1 cellular context compared by ENCODE assay signal in the genomic region with DNA sequence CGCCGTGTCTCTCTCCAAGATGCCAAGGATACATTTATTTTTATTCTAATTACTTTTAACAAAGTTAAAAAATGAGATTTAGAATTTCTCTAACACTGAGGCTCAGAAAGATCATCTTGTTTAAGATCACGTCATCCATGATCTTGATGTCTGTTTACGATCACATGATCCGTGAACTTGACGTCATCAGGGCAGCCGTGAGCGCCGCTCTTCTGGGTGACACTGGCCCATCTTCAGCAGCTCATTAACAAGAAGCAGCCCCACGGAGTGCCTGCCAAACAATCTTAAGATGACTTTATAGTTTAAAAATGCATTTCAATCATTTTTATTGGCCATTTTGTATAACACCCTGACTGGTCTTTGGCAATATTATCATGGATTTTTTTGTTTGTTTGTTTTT.
TF ChIP-seq lines count a peak whose summit lies in the region.

No MANE protein-coding gene starts in this region.

TF ChIP-seq in K562, 482 proteins besides CTCF, POLR2A, EP300 and RAD21 (continued from another document and continues in another):
- TF ChIP-seq, protein P1, sequence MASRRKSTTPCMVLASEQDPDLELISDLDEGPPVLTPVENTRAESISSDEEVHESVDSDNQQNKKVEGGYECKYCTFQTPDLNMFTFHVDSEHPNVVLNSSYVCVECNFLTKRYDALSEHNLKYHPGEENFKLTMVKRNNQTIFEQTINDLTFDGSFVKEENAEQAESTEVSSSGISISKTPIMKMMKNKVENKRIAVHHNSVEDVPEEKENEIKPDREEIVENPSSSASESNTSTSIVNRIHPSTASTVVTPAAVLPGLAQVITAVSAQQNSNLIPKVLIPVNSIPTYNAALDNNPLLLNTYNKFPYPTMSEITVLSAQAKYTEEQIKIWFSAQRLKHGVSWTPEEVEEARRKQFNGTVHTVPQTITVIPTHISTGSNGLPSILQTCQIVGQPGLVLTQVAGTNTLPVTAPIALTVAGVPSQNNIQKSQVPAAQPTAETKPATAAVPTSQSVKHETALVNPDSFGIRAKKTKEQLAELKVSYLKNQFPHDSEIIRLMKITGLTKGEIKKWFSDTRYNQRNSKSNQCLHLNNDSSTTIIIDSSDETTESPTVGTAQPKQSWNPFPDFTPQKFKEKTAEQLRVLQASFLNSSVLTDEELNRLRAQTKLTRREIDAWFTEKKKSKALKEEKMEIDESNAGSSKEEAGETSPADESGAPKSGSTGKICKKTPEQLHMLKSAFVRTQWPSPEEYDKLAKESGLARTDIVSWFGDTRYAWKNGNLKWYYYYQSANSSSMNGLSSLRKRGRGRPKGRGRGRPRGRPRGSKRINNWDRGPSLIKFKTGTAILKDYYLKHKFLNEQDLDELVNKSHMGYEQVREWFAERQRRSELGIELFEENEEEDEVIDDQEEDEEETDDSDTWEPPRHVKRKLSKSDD (conservative IDR thresholded peaks at IDR 0.05; ENCODE audit: low read length) = no peak
- TF ChIP-seq NKRF (IDR thresholded peaks at IDR 0.05; ENCODE audit: borderline replicate concordance) = no peak
- TF ChIP-seq, protein P2, sequence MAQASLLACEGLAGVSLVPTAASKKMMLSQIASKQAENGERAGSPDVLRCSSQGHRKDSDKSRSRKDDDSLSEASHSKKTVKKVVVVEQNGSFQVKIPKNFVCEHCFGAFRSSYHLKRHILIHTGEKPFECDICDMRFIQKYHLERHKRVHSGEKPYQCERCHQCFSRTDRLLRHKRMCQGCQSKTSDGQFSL (CRISPR knock-in tag; IDR thresholded peaks at IDR 0.05) = no peak
- TF ChIP-seq, protein P2 (tag; IDR thresholded peaks at IDR 0.05) = no peak
- no peak for TF ChIP-seq SOX6 (IDR thresholded peaks at IDR 0.05)
- no peak for TF ChIP-seq ZNF184 (CRISPR knock-in tag; IDR thresholded peaks at IDR 0.05)
- TF ChIP-seq MCM5 (IDR thresholded peaks at IDR 0.05; ENCODE audit: low read depth) = no peak
- no peak for TF ChIP-seq ZNF444 (CRISPR knock-in tag; IDR thresholded peaks at IDR 0.05)
- TF ChIP-seq CTCFL (IDR thresholded peaks at IDR 0.05; ENCODE audit: borderline replicate concordance, insufficient read depth, low read depth, low read length, poor library complexity, severe bottlenecking) = no peak
- no peak for TF ChIP-seq CBX2 (IDR thresholded peaks at IDR 0.05; ENCODE audit: insufficient read depth, low read length, poor library complexity, severe bottlenecking)
- no peak for TF ChIP-seq ARID3B (CRISPR knock-in tag; IDR thresholded peaks at IDR 0.05; ENCODE audit: borderline replicate concordance)
- no peak for TF ChIP-seq KDM4B (IDR thresholded peaks at IDR 0.05; ENCODE audit: borderline replicate concordance in 2 of 2, low read depth in 1 of 2)
- TF ChIP-seq STAT5B (CRISPR knock-in tag; IDR thresholded peaks at IDR 0.05) = no peak
- TF ChIP-seq ARID1B (IDR thresholded peaks at IDR 0.05) = no peak
- no peak for TF ChIP-seq SRSF1 (IDR thresholded peaks at IDR 0.05; ENCODE audit: low read depth, low read length)
- no peak for TF ChIP-seq ZNF583 (CRISPR knock-in tag; IDR thresholded peaks at IDR 0.05)
- TF ChIP-seq TEAD1 (CRISPR knock-in tag; IDR thresholded peaks at IDR 0.05) = no peak
- no peak for TF ChIP-seq ZNF12 (CRISPR knock-in tag; IDR thresholded peaks at IDR 0.05)
- no peak for TF ChIP-seq LEF1 (IDR thresholded peaks at IDR 0.05)
- TF ChIP-seq USF1 (CRISPR knock-in tag; IDR thresholded peaks at IDR 0.05) = peak; percentile 61
- TF ChIP-seq, protein P3, sequence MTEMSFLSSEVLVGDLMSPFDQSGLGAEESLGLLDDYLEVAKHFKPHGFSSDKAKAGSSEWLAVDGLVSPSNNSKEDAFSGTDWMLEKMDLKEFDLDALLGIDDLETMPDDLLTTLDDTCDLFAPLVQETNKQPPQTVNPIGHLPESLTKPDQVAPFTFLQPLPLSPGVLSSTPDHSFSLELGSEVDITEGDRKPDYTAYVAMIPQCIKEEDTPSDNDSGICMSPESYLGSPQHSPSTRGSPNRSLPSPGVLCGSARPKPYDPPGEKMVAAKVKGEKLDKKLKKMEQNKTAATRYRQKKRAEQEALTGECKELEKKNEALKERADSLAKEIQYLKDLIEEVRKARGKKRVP (CRISPR knock-in tag; IDR thresholded peaks at IDR 0.05) = no peak
- no peak for TF ChIP-seq ARID3A (IDR thresholded peaks at IDR 0.05; ENCODE audit: borderline replicate concordance, low read depth, low read length)
- TF ChIP-seq JUN (IDR thresholded peaks at IDR 0.05; ENCODE audit: borderline replicate concordance, low read depth, low read length) = 0 out of 2 replicates have a peak, but pooled peaks have one; percentile 36
- TF ChIP-seq JUN (CRISPR knock-in tag; IDR thresholded peaks at IDR 0.05; ENCODE audit: borderline replicate concordance) = no peak
- peak; percentile 39; the same call in 1 of the 2 replicates for TF ChIP-seq FOSL1 (tag; conservative IDR thresholded peaks at IDR 0.05)
- TF ChIP-seq ZNF507 (tag; conservative IDR thresholded peaks at IDR 0.05) = no peak
- TF ChIP-seq, protein P4, sequence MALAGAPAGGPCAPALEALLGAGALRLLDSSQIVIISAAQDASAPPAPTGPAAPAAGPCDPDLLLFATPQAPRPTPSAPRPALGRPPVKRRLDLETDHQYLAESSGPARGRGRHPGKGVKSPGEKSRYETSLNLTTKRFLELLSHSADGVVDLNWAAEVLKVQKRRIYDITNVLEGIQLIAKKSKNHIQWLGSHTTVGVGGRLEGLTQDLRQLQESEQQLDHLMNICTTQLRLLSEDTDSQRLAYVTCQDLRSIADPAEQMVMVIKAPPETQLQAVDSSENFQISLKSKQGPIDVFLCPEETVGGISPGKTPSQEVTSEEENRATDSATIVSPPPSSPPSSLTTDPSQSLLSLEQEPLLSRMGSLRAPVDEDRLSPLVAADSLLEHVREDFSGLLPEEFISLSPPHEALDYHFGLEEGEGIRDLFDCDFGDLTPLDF (CRISPR knock-in tag; IDR thresholded peaks at IDR 0.05) = no peak
- TF ChIP-seq TSC22D4 (tag; IDR thresholded peaks at IDR 0.05) = no peak
- no peak for TF ChIP-seq CAMTA2 (CRISPR knock-in tag; conservative IDR thresholded peaks at IDR 0.05)
- no peak for TF ChIP-seq CBX8 (IDR thresholded peaks at IDR 0.05; ENCODE audit: borderline replicate concordance, extremely low read depth, low read depth, low read length, poor library complexity, severe bottlenecking)
- no peak for TF ChIP-seq ZNF589 (CRISPR knock-in tag; IDR thresholded peaks at IDR 0.05; ENCODE audit: low read depth)
- TF ChIP-seq MAFG (tag; conservative IDR thresholded peaks at IDR 0.05) = no peak
- TF ChIP-seq ZNF146 (CRISPR knock-in tag; IDR thresholded peaks at IDR 0.05; ENCODE audit: unreplicated experiment) = no peak
- TF ChIP-seq L3MBTL2 (IDR thresholded peaks at IDR 0.05) = 0 out of 2 replicates have a peak, but pooled peaks have one; percentile 16
- TF ChIP-seq, protein P5, sequence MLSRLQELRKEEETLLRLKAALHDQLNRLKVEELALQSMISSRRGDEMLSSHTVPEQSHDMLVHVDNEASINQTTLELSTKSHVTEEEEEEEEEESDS (CRISPR knock-in tag; IDR thresholded peaks at IDR 0.05) = no peak
- TF ChIP-seq ZNF76 (CRISPR knock-in tag; IDR thresholded peaks at IDR 0.05; ENCODE audit: borderline replicate concordance) = no peak
- no peak for TF ChIP-seq GABPB2 (CRISPR knock-in tag; conservative IDR thresholded peaks at IDR 0.05)
- peak; percentile 30; the same call in 1 of the 2 replicates for TF ChIP-seq ZBTB12 (CRISPR knock-in tag; IDR thresholded peaks at IDR 0.05)
- TF ChIP-seq ZKSCAN8 (CRISPR knock-in tag; IDR thresholded peaks at IDR 0.05) = no peak
- no peak for TF ChIP-seq KLF6 (CRISPR knock-in tag; IDR thresholded peaks at IDR 0.05; ENCODE audit: borderline replicate concordance)
- TF ChIP-seq HLTF (IDR thresholded peaks at IDR 0.05) = no peak
- no peak for TF ChIP-seq MAFK (IDR thresholded peaks at IDR 0.05; ENCODE audit: low read length)
- no peak for TF ChIP-seq HDAC3 (IDR thresholded peaks at IDR 0.05; ENCODE audit: borderline replicate concordance, partially characterized antibody)
- TF ChIP-seq XRCC3 (IDR thresholded peaks at IDR 0.05) = no peak
- TF ChIP-seq BRD4 (IDR thresholded peaks at IDR 0.05) = no peak
- TF ChIP-seq C11orf30 (IDR thresholded peaks at IDR 0.05; ENCODE audit: low read depth) = no peak
- TF ChIP-seq ZNF212 (CRISPR knock-in tag; IDR thresholded peaks at IDR 0.05) = no peak
- TF ChIP-seq, protein P6, sequence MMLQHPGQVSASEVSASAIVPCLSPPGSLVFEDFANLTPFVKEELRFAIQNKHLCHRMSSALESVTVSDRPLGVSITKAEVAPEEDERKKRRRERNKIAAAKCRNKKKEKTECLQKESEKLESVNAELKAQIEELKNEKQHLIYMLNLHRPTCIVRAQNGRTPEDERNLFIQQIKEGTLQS (IDR thresholded peaks at IDR 0.05) = peak; percentile 85
- TF ChIP-seq, protein P6 (CRISPR knock-in tag; conservative IDR thresholded peaks at IDR 0.05) = no peak
- no peak for TF ChIP-seq GTF2F1 (IDR thresholded peaks at IDR 0.05; ENCODE audit: low read depth, low read length)
- no peak for TF ChIP-seq RBM22 (IDR thresholded peaks at IDR 0.05; ENCODE audit: low read depth, low read length, poor library complexity, severe bottlenecking)
- no peak for TF ChIP-seq NCOA4 (IDR thresholded peaks at IDR 0.05; ENCODE audit: partially characterized antibody)
